Comparison of ENCODE assay signal across 1 cellular context in genomic region chr7:151486074-151486473, GRCh38.
TF ChIP-seq lines count a peak whose summit lies in the region.

No MANE protein-coding gene starts in this region.

TF ChIP-seq in K562, 482 proteins besides CTCF, POLR2A, EP300 and RAD21:
- peak; percentile 93 for TF ChIP-seq ZNF24 (IDR thresholded peaks at IDR 0.05)
- no peak for TF ChIP-seq CHD1 (IDR thresholded peaks at IDR 0.05; ENCODE audit: low read length)
TF ChIP-seq in K562: peak in this region for 1.
